30 cellular contexts compared by ENCODE assay signal in the genomic region with DNA sequence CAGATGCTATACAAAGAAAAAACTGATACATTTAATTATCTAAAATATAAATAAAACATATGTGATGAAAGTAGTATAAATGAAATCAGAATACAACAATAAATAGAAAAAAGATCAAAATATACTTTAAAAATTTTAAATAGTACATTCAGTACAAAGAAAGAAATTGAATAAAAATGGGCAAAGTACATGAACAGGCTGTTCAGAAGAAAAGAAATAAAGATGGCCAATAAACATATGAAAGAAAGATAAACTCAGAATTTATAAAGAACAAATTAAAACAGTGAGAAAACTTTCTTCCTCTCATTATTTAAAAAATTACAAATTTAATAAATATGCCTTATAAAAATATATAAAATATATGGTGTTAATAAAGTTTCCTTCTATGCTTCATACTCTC.
"Had no signal": no experiment of that assay in that cellular context is flagged by ENCODE, and none has a peak within 500 bp of the region (broad histone marks: within the 10 kb centered on the region; RNA-seq: fewer than 3 reads in every experiment).

No MANE protein-coding gene starts in this region.

- H3K27ac Mint-ChIP-seq: activated CD4-positive, alpha-beta memory T cell treated with anti-CD3 and anti-CD28 coated beads, Interleukin-2, amount 10 ng/mL, durations not matched to agents 7 days and 5 days; activated CD4-positive, alpha-beta T cell treated with anti-CD3 and anti-CD28 coated beads, Interleukin-2, amount 10 ng/mL, durations not matched to agents 7 days and 5 days; activated naive CD8-positive, alpha-beta T cell; activated T-cell treated with anti-CD3 and anti-CD28 coated beads, Interleukin-2, amount 50 U/mL, for 24 hours; activated T-cell treated with anti-CD3 and anti-CD28 coated beads, Interleukin-2, amount 50 U/mL, for 72 hours; effector memory CD8-positive, alpha-beta T cell had no signal

- H3K4me3 Mint-ChIP-seq: activated CD4-positive, alpha-beta memory T cell treated with anti-CD3 and anti-CD28 coated beads, Interleukin-2, amount 10 ng/mL, durations not matched to agents 7 days and 5 days; activated CD4-positive, alpha-beta T cell treated with anti-CD3 and anti-CD28 coated beads, Interleukin-2, amount 10 ng/mL, durations not matched to agents 7 days and 5 days; activated naive CD8-positive, alpha-beta T cell; activated T-cell treated with anti-CD3 and anti-CD28 coated beads, Interleukin-2, amount 50 U/mL, for 24 hours; activated T-cell treated with anti-CD3 and anti-CD28 coated beads, Interleukin-2, amount 50 U/mL, for 72 hours; central memory CD8-positive, alpha-beta T cell; effector memory CD8-positive, alpha-beta T cell had no signal

- H3K27me3 ChIP-seq: brain microvascular endothelial cell, gastrocnemius medialis, heart left ventricle had no signal

- H3K9me3 ChIP-seq: gastrocnemius medialis had no signal

- H3K36me3 Mint-ChIP-seq: activated naive CD8-positive, alpha-beta T cell had no signal

- H3K4me1 Mint-ChIP-seq: activated CD4-positive, alpha-beta memory T cell treated with anti-CD3 and anti-CD28 coated beads, Interleukin-2, amount 10 ng/mL, durations not matched to agents 7 days and 5 days; activated CD4-positive, alpha-beta T cell treated with anti-CD3 and anti-CD28 coated beads, Interleukin-2, amount 10 ng/mL, durations not matched to agents 7 days and 5 days; central memory CD8-positive, alpha-beta T cell had no signal

- H3K36me3 ChIP-seq: brain microvascular endothelial cell, gastrocnemius medialis, heart left ventricle had no signal

- H3K27ac ChIP-seq: brain microvascular endothelial cell, heart left ventricle had no signal

- DNase-seq: activated CD4-positive, alpha-beta memory T cell treated with anti-CD3 and anti-CD28 coated beads, Interleukin-2, amount 10 ng/mL, durations not matched to agents 7 days and 5 days; activated CD4-positive, alpha-beta T cell treated with anti-CD3 and anti-CD28 coated beads for 1 hour; activated CD4-positive, alpha-beta T cell treated with anti-CD3 and anti-CD28 coated beads for 4 hours; activated CD4-positive, alpha-beta T cell treated with anti-CD3 and anti-CD28 coated beads, Interleukin-2, amount 10 ng/mL, durations not matched to agents 7 days and 5 days; activated CD4-positive, alpha-beta T cell treated with anti-CD3 and anti-CD28 coated beads, Interleukin-2, amount 50 U/mL, for 4 hours; activated CD4-positive, CD25-positive, alpha-beta regulatory T cell; activated CD8-positive, alpha-beta memory T cell treated with anti-CD3 and anti-CD28 coated beads, Interleukin-2, amount 50 U/mL, for 48 hours; activated gamma-delta T cell; activated naive CD4-positive, alpha-beta T cell; activated naive CD4-positive, alpha-beta T cell treated with anti-CD3 and anti-CD28 coated beads, Interleukin-2, amount 50 U/mL, for 16 hours; activated T-cell treated with anti-CD3 and anti-CD28 coated beads for 4 hours; activated T-cell treated with anti-CD3 and anti-CD28 coated beads, Interleukin-2, amount 50 U/mL, for 24 hours; activated T-cell treated with anti-CD3 and anti-CD28 coated beads, Interleukin-2, amount 50 U/mL, for 72 hours; amniotic stem cell; anterior cingulate cortex; brain microvascular endothelial cell; cortex of kidney; dermis blood vessel endothelial cell; effector CD4-positive, alpha-beta T cell; effector memory CD8-positive, alpha-beta T cell; foreskin fibroblast; gastrocnemius medialis; glutamatergic neuron; heart left ventricle; T-helper 2 cell had no signal

- H3K9me3 Mint-ChIP-seq: activated CD4-positive, alpha-beta memory T cell treated with anti-CD3 and anti-CD28 coated beads, Interleukin-2, amount 10 ng/mL, durations not matched to agents 7 days and 5 days; activated CD4-positive, alpha-beta T cell treated with anti-CD3 and anti-CD28 coated beads, Interleukin-2, amount 10 ng/mL, durations not matched to agents 7 days and 5 days; activated T-cell treated with anti-CD3 and anti-CD28 coated beads, Interleukin-2, amount 50 U/mL, for 24 hours; central memory CD8-positive, alpha-beta T cell; effector memory CD8-positive, alpha-beta T cell had no signal

- FAIRE-seq: astrocyte, bronchial epithelial cell had no signal

- ATAC-seq: activated T-cell treated with anti-CD3 and anti-CD28 coated beads, Interleukin-2, amount 50 U/mL, for 72 hours; effector memory CD8-positive, alpha-beta T cell; esophagus mucosa; gastrocnemius medialis; heart left ventricle had no signal

- H3K4me3 ChIP-seq: gastrocnemius medialis, heart left ventricle had no signal
